ENCODE assay signal across 8 cellular contexts in genomic region chr4:174283507-174284180, GRCh38. TPM values are rescaled to one million over a fixed set of nuclear protein-coding genes. Genes with fewer than 3 reads are reported as not detected.
DNase-seq lines count a peak whose midpoint lies in the region; ATAC-seq and TF ChIP-seq lines count a peak whose summit lies in the region.

Gene CEP44, plus strand, starts transcription at chr4:174283911. Its CDS starts 15,211 bp downstream, at chr4:174299122.
Gene FBXO8, minus strand, starts transcription at chr4:174283667. Its CDS starts 20,575 bp downstream, at chr4:174263092.

- H3K27me3 ChIP-seq in HAP-1 (ENCODE audit: low read depth): no peaks in the 10 kb centered on the region
- no peaks in the 10 kb centered on the region for H3K27me3 ChIP-seq in MG63
- H3K27me3 ChIP-seq in SK-N-SH (ENCODE audit: insufficient read depth): no peaks in the 10 kb centered on the region

- under 1% methylated on average over 27 of the region's 39 CpGs for WGBS in SK-N-SH (ENCODE audit: low lambda C conversion rate)

- no peaks in the 10 kb centered on the region; the same call in 1 of the 2 replicates for H3K36me3 ChIP-seq in HAP-1 (replicated peaks)
- peaks cover 3% of the 10 kb centered on the region; the same call in 1 of the 2 replicates for H3K36me3 ChIP-seq in MG63
- H3K36me3 ChIP-seq in SK-N-SH (replicated peaks in 1 of 2; ENCODE audit: control insufficient read depth in 1 of 2, insufficient read depth in 2 of 2, low read length in 1 of 2): peaks cover 8 to 22% of the 10 kb centered on the region in 2 experiments

- CTCF ChIA-PET in SK-N-SH (lab: Yijun Ruan, JAX): interaction anchor here (1.0 to 1.5 kb wide), 4 partner anchors 16 to 61 kb away, joined by 3 to 7 read pairs (median 4); no protein-coding TSS in a partner anchor

- TF ChIP-seq EP300 in SK-N-SH (IDR thresholded peaks at IDR 0.05; ENCODE audit: borderline replicate concordance in 1 of 2, low read depth in 1 of 2, low read length in 1 of 2): peak; percentile 72 to 94; a peak in 3 of 4 replicates

- no peaks in the 10 kb centered on the region for H4K20me1 ChIP-seq in SK-N-SH (ENCODE audit: insufficient read depth)

- H2AFZ ChIP-seq in SK-N-SH (ENCODE audit: low read depth): peak within 1 kb of the TSS; percentile 96

- peak within 1 kb of the TSS; percentile 99 for H3K27ac ChIP-seq in SK-N-SH (ENCODE audit: low read depth in 2 of 2, low read length in 1 of 2)
- peak within 1 kb of the TSS; percentile 94 for H3K27ac ChIP-seq in temporal lobe (ENCODE audit: low read depth, low read length)

- peak; percentile 82 for ATAC-seq in omental fat pad (ENCODE audit: low FRiP score)

- DNase-seq in GDM1 (lab: John Stamatoyannopoulos, UW): peak; percentile 83
- DNase-seq in HAP-1 (ENCODE audit: low spot score in 2 of 2): peak; percentile 60 to 72
- peak; percentile 78 for DNase-seq in MG63
- peak; percentile 68 for DNase-seq in SK-N-SH
- peak; percentile 63 for DNase-seq in activated naive CD4-positive, alpha-beta T cell treated with anti-CD3 and anti-CD28 coated beads, Interleukin-2, amount 50 U/mL, for 16 hours
- peak; percentile 62 for DNase-seq in glomerular visceral epithelial cell (ENCODE audit: extremely low spot score)
- DNase-seq in omental fat pad (ENCODE audit: low spot score): peak; percentile 33

- peaks cover 3% of the 10 kb centered on the region for H3F3A ChIP-seq in SK-N-SH (replicated peaks; ENCODE audit: insufficient read depth)

- H3K4me3 ChIP-seq in HAP-1 (peak within 1 kb of the TSS; percentile 74), MG63 (peak within 1 kb of the TSS; percentile 94), SK-N-SH (ENCODE audit: low read depth in 2 of 2, low read length in 1 of 2) (peak within 1 kb of the TSS; percentile 93 to 98)

- in situ Hi-C loops in HAP-1 (cut with MboI; ENCODE audit: low sequenced_read_pairs): no loop called here

- H3K79me2 ChIP-seq in SK-N-SH (ENCODE audit: insufficient read depth): peaks cover 87% of the 10 kb centered on the region

- TF ChIP-seq CTCF in SK-N-SH (IDR thresholded peaks at IDR 0.05): no peak
- TF ChIP-seq CTCF in omental fat pad (IDR thresholded peaks at IDR 0.05): no peak

- no peaks in the 10 kb centered on the region for H3K9me2 ChIP-seq in SK-N-SH

- POLR2A ChIA-PET in SK-N-SH (lab: Yijun Ruan, JAX): interaction anchor here (1.0 to 2.1 kb wide), 7 partner anchors 15 to 274 kb away, joined by 3 to 7 read pairs (median 3); no protein-coding TSS in a partner anchor

- peak within 1 kb of the TSS; percentile 97 for H3K9ac ChIP-seq in SK-N-SH

- H3K4me2 ChIP-seq in SK-N-SH: peak within 1 kb of the TSS; percentile 80

- no peaks in the 10 kb centered on the region for H3K9me3 ChIP-seq in HAP-1
- H3K9me3 ChIP-seq in MG63: no peaks in the 10 kb centered on the region
- peaks cover 10% of the 10 kb centered on the region; the same call in 1 of the 2 replicates for H3K9me3 ChIP-seq in SK-N-SH

- H3K4me1 ChIP-seq in HAP-1: peaks cover 8% of the 10 kb centered on the region
- peaks cover 4 to 9% of the 10 kb centered on the region in 2 experiments; a peak in 2 of 4 replicates for H3K4me1 ChIP-seq in SK-N-SH (ENCODE audit: control insufficient read depth in 1 of 2, insufficient read depth in 2 of 2, low read depth in 1 of 2, low read length in 1 of 2)

- TF ChIP-seq RAD21 in SK-N-SH (IDR thresholded peaks at IDR 0.05; ENCODE audit: low read length): no peak

TF ChIP-seq in SK-N-SH, 30 proteins besides CTCF, POLR2A, EP300 and RAD21:
- TF ChIP-seq YY1 (IDR thresholded peaks at IDR 0.05; ENCODE audit: low read depth): peak; percentile 75
- TF ChIP-seq MAX (IDR thresholded peaks at IDR 0.05; ENCODE audit: low read depth): peak; percentile 77; the same call in 1 of the 2 replicates
- TF ChIP-seq NFIC (IDR thresholded peaks at IDR 0.05; ENCODE audit: borderline replicate concordance): no peak
- TF ChIP-seq FOXJ3 (CRISPR knock-in tag; IDR thresholded peaks at IDR 0.05): no peak
- peak; percentile 41; the same call in 1 of the 2 replicates for TF ChIP-seq NRF1 (IDR thresholded peaks at IDR 0.05; ENCODE audit: low read depth, low read length)
- 0 out of 2 replicates have a peak, but pooled peaks have one; percentile 35 for TF ChIP-seq TCF12 (IDR thresholded peaks at IDR 0.05)
- peak; percentile 63 for TF ChIP-seq FOXM1 (IDR thresholded peaks at IDR 0.05; ENCODE audit: low read depth)
- TF ChIP-seq MXI1 (IDR thresholded peaks at IDR 0.05; ENCODE audit: low read depth, low read length): peak; percentile 15; the same call in 1 of the 2 replicates
- TF ChIP-seq SMC3 (IDR thresholded peaks at IDR 0.05; ENCODE audit: low read depth, low read length): no peak
- peak; percentile 93 for TF ChIP-seq ELF1 (IDR thresholded peaks at IDR 0.05)
- 0 out of 2 replicates have a peak, but pooled peaks have one; percentile 16 for TF ChIP-seq ZBTB33 (IDR thresholded peaks at IDR 0.05; ENCODE audit: borderline replicate concordance, low read depth)
- no peak for TF ChIP-seq USF2 (IDR thresholded peaks at IDR 0.05; ENCODE audit: borderline replicate concordance, low read depth, low read length)
- no peak for TF ChIP-seq REST (IDR thresholded peaks at IDR 0.05; ENCODE audit: low read depth, low read length)
- TF ChIP-seq POLR2AphosphoS5 (IDR thresholded peaks at IDR 0.05; ENCODE audit: low read depth, low read length): peak; percentile 68
- TF ChIP-seq GABPA (IDR thresholded peaks at IDR 0.05; ENCODE audit: low read depth): peak; percentile 85
- TF ChIP-seq JUND (IDR thresholded peaks at IDR 0.05): no peak

RNA-seq across cellular contexts. Expression of gene CEP44, which starts in this region (rescaled TPM):
- total RNA-seq in MG63 (2014; rRNA removed; shearing (Covaris generic); ENCODE audit: low replicate concordance): 7.8 and 24.9 TPM in 2 replicates
- 3.8 and 7.3 TPM in 2 replicates for polyA plus RNA-seq in SK-N-SH (2012; rRNA removed)
- 5.0 and 5.4 TPM in 2 replicates for polyA plus RNA-seq in SK-N-SH (2012; cell fraction: cytosol; rRNA removed)
- 7.8 and 16.3 TPM in 2 replicates for polyA plus RNA-seq in SK-N-SH (2012; cell fraction: nucleus; rRNA removed)
- total RNA-seq in omental fat pad (10 to 100 TPM in 1 of 4 donors, 1 to 10 TPM in 3; 5.8 to 13.9 (median 9.0) TPM), temporal lobe (18.7 TPM)

RNA-seq across cellular contexts. Expression of gene FBXO8, which starts in this region (rescaled TPM):
- total RNA-seq in MG63 (2014; rRNA removed; shearing (Covaris generic); ENCODE audit: low replicate concordance): 20.4 and 29.1 TPM in 2 replicates
- 16.0 and 21.4 TPM in 2 replicates for polyA plus RNA-seq in SK-N-SH (2012; rRNA removed)
- 21.7 and 21.9 TPM in 2 replicates for polyA plus RNA-seq in SK-N-SH (2012; cell fraction: cytosol; rRNA removed)
- 8.5 and 10.4 TPM in 2 replicates for polyA plus RNA-seq in SK-N-SH (2012; cell fraction: nucleus; rRNA removed)
- 10 to 100 TPM; 15.9 to 50.8 (median 30.3) TPM for total RNA-seq in omental fat pad
- 27.0 TPM for total RNA-seq in temporal lobe

Comparison
In these comparisons a context has a peak if more than half of its experiments do, and no peak if none do; other contexts are left out.
1. Peak in every context shown above with its lines: DNase-seq, ATAC-seq, H3K4me3 ChIP-seq and H3K27ac ChIP-seq.
2. DNase-seq: peak in every context shown above with its lines; median percentile 83 in GDM1; 78 in MG63; 68 in SK-N-SH; 66 in HAP-1; 63 in activated naive CD4-positive, alpha-beta T cell treated with anti-CD3 and anti-CD28 coated beads, Interleukin-2, amount 50 U/mL, for 16 hours; 62 in glomerular visceral epithelial cell; 33 in omental fat pad.